In the genomic region with DNA sequence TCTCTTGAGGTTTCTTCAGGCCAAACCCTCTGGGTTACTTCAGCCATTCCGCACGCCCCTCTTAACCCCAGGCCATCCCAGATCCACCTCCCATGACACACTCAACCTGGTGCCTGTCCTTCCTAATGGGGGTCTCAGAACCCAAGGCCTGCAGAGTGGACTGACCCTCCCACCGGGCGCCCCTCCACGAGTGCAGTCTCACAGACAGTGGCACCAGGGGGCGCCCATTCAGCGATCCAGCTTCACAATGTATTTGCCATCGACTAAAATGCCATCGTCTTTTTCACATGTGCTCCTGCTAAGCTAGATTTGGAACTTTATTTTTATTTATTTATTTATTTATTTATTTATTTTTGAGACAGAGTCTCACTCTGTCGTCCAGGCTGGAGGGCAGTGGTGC, we compare ENCODE assay signal across 10 cellular contexts. TPM values are rescaled to one million over a fixed set of nuclear protein-coding genes. Genes with fewer than 3 reads are reported as not detected.
DNase-seq lines count a peak whose midpoint lies in the region; ATAC-seq and TF ChIP-seq lines count a peak whose summit lies in the region.
"Had no signal": no experiment of that assay in that cellular context is flagged by ENCODE, and none has a peak within 500 bp of the region (broad histone marks: within the 10 kb centered on the region; RNA-seq: fewer than 3 reads in every experiment).

No MANE protein-coding gene starts in this region.

- H3K9me3 ChIP-seq in RWPE2 (ENCODE audit: severe bottlenecking) (no peaks in the 10 kb centered on the region), right cardiac atrium (ENCODE audit: control insufficient read depth, low read length) (no peaks in the 10 kb centered on the region)

- WGBS in right cardiac atrium, result 62% methylated on average over 10 of the region's 10 CpGs

- peaks cover 68 to 84% of the 10 kb centered on the region in 2 donors for H3K36me3 Mint-ChIP-seq in stimulated activated naive B cell treated with anti-CD40 and anti-IgM and Interleukin-4, amounts not matched to agents 10 μg/mL and 1 μg/mL and 100 μg/mL, for 72 hours
- peaks cover 0 to 49% (median 18%) of the 10 kb centered on the region in 3 donors for H3K36me3 Mint-ChIP-seq in naive thymus-derived CD8-positive, alpha-beta T cell

- peak overlapping the region; percentile 99 for H3K27ac Mint-ChIP-seq in stimulated activated naive B cell treated with anti-CD40 and anti-IgM and Interleukin-4, amounts not matched to agents 10 μg/mL and 1 μg/mL and 100 μg/mL, for 72 hours
- peak overlapping the region in 5 of 10 donors; percentile 32 to 90 (median 59) for H3K27ac Mint-ChIP-seq in naive thymus-derived CD8-positive, alpha-beta T cell

- no peaks in the 10 kb centered on the region for H3K9me3 Mint-ChIP-seq in stimulated activated naive B cell treated with anti-CD40 and anti-IgM and Interleukin-4, amounts not matched to agents 10 μg/mL and 1 μg/mL and 100 μg/mL, for 72 hours
- H3K9me3 Mint-ChIP-seq in naive thymus-derived CD8-positive, alpha-beta T cell, result no peaks in the 10 kb centered on the region

- H3K36me3 ChIP-seq in RWPE2 (ENCODE audit: low read depth), result no peaks in the 10 kb centered on the region

- POLR2A ChIA-PET in naive thymus-derived CD8-positive, alpha-beta T cell (lab: Charles Lee), result interaction anchor here (0.8 to 3.7 kb wide), 4 partner anchors 17 to 38 kb away, joined by 3 to 36 read pairs (median 4); partner anchors contain the start of gene INPP5D

- intact Hi-C loops in right cardiac atrium (cut with DNase I), result loop anchor here in 1 of 4 donors (2.0 kb wide), 1 partner anchor 152 kb away; the partner anchor contains the start of gene ATG16L1

- no peaks in the 10 kb centered on the region for H3K27me3 Mint-ChIP-seq in stimulated activated naive B cell treated with anti-CD40 and anti-IgM and Interleukin-4, amounts not matched to agents 10 μg/mL and 1 μg/mL and 100 μg/mL, for 72 hours
- H3K27me3 Mint-ChIP-seq in naive thymus-derived CD8-positive, alpha-beta T cell, result no peaks in the 10 kb centered on the region

- H3K4me1 ChIP-seq in RWPE2 (ENCODE audit: insufficient read depth, poor library complexity, severe bottlenecking) (no peaks in the 10 kb centered on the region), right cardiac atrium (ENCODE audit: control insufficient read depth, insufficient read depth, low read length) (no peaks in the 10 kb centered on the region)

- DNase-seq in NCI-H82 (lab: John Stamatoyannopoulos, UW) (peak; percentile 48), NCI-H82 treated with DMSO at 0.1 percent for 48 hours (lab: John Stamatoyannopoulos, UW; ENCODE audit: unreplicated experiment) (no peak), RWPE2 (ENCODE audit: low spot score) (no peak), right cardiac atrium (no peak)
- DNase-seq in stimulated activated naive B cell treated with anti-CD40 and anti-IgM and Interleukin-4, amounts not matched to agents 10 μg/mL and 1 μg/mL and 100 μg/mL, for 72 hours, result no peak
- no peak for DNase-seq in naive thymus-derived CD8-positive, alpha-beta T cell
- DNase-seq: effector CD4-positive, alpha-beta T cell had no signal

- ATAC-seq in RWPE2 (ENCODE audit: low read depth) (no peak), right cardiac atrium (peak; percentile 44 to 54), GM19455 (IDR thresholded peaks at IDR 0.05; ENCODE audit: unreplicated experiment) (no peak), HG03045 (IDR thresholded peaks at IDR 0.05; ENCODE audit: unreplicated experiment) (no peak)
- ATAC-seq in stimulated activated naive B cell treated with anti-CD40 and anti-IgM and Interleukin-4, amounts not matched to agents 10 μg/mL and 1 μg/mL and 100 μg/mL, for 72 hours (replicated peaks), result no peak
- no peak for ATAC-seq in naive thymus-derived CD8-positive, alpha-beta T cell

- H3K4me3 ChIP-seq in RWPE2 (ENCODE audit: severe bottlenecking) (no peak overlapping the region), right cardiac atrium (ENCODE audit: low read length) (no peak overlapping the region)
- H3K4me3 ChIP-seq: BLaER1 had no signal

- peaks cover 55 to 92% of the 10 kb centered on the region in 2 donors for H3K4me1 Mint-ChIP-seq in stimulated activated naive B cell treated with anti-CD40 and anti-IgM and Interleukin-4, amounts not matched to agents 10 μg/mL and 1 μg/mL and 100 μg/mL, for 72 hours
- peaks cover 37 to 85% (median 73%) of the 10 kb centered on the region in 4 donors for H3K4me1 Mint-ChIP-seq in naive thymus-derived CD8-positive, alpha-beta T cell

- H3K27me3 ChIP-seq in RWPE2 (ENCODE audit: insufficient read depth, poor library complexity, severe bottlenecking) (no peaks in the 10 kb centered on the region), right cardiac atrium (ENCODE audit: control insufficient read depth, insufficient read depth) (no peaks in the 10 kb centered on the region)
- H3K27me3 ChIP-seq: BLaER1 had no signal

- H3K27ac ChIP-seq in RWPE2 (ENCODE audit: poor library complexity, severe bottlenecking) (no peak overlapping the region), right cardiac atrium (ENCODE audit: low read length) (no peak overlapping the region)
- H3K27ac ChIP-seq: BLaER1 had no signal

- H3K4me3 Mint-ChIP-seq in stimulated activated naive B cell treated with anti-CD40 and anti-IgM and Interleukin-4, amounts not matched to agents 10 μg/mL and 1 μg/mL and 100 μg/mL, for 72 hours, result peak overlapping the region in 1 of 2 donors; percentile 36
- peak overlapping the region in 3 of 10 donors; percentile 8 to 23 (median 10) for H3K4me3 Mint-ChIP-seq in naive thymus-derived CD8-positive, alpha-beta T cell

- peak; percentile 33 for TF ChIP-seq CTCF in RWPE2 (IDR thresholded peaks at IDR 0.05; ENCODE audit: poor library complexity, severe bottlenecking)

RNA-seq across cellular contexts. Expression of gene INPP5D, which starts 38.5 kb away (rescaled TPM):
- 1 to 10 TPM; 5.0 to 7.8 (median 7.1) TPM for total RNA-seq in right cardiac atrium
- polyA plus RNA-seq in right cardiac atrium, result 3.6 TPM
- 100 to 1,000 TPM; 123 to 124 TPM for total RNA-seq in naive thymus-derived CD8-positive, alpha-beta T cell
- polyA plus RNA-seq in naive thymus-derived CD8-positive, alpha-beta T cell, result 10 to 100 TPM; 36.4 to 88.3 (median 44.7) TPM

Comparison
In these comparisons a context has a peak if more than half of its experiments do, and no peak if none do; other contexts are left out.
1. ATAC-seq: peak in right cardiac atrium (2 of 2); none in RWPE2 (single experiment), stimulated activated naive B cell treated with anti-CD40 and anti-IgM and Interleukin-4, amounts not matched to agents 10 μg/mL and 1 μg/mL and 100 μg/mL, for 72 hours (0 of 2), GM19455 (single experiment), HG03045 (single experiment) and naive thymus-derived CD8-positive, alpha-beta T cell (0 of 2).
2. RNA of gene INPP5D, which starts 38.5 kb away (total RNA-seq): 123 to 124 TPM in naive thymus-derived CD8-positive, alpha-beta T cell; 5.0 to 7.8 TPM in right cardiac atrium; every median in the first group is over 10 times any median in the second.